ENCODE assay signal across 8 cellular contexts in the genomic region with DNA sequence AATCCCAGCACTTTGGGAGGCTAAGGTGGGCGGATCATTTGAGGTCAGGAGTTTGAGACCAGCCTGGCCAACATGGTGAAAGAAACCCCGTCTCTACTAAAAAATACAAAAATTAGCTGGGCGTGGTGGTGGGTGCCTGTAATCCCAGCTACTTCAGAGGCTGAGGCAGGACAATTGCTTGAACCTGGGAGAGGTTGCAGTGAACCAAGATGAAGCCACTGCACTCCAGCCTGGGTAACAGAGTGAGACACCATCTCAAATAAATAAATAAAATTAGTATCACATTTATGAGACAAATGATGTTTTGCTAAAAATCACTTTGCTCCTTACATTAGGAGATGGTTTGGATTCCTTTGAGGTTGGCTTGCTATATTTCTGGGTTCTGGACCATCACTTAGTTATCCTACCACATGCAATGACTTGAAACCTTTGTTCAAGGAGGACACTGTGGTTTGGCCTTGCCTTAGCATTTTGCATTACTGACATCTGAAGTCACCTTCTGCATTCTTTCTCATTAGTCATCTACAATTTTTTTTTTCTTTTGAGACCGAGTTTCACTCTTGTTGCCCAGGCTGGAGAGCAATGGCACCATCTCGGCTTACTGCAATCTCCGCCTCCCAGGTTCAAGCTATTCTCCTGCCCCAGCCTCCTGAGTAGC.
DNase-seq lines count a peak whose midpoint lies in the region; ATAC-seq and TF ChIP-seq lines count a peak whose summit lies in the region.
"Not testable (repeated sequence)": the region's sequence is repeated elsewhere in the genome, so short reads cannot be mapped to it uniquely, and the experiment has no call there.

No MANE protein-coding gene starts in this region.

- DNase-seq in AG08395 (ENCODE audit: low spot score): peak; percentile 81
- peak; percentile 92 for DNase-seq in GM23248
- DNase-seq in LHCN-M2 (ENCODE audit: low read depth): peak; percentile 75
- not testable (repeated sequence) for DNase-seq in breast epithelium (ENCODE audit: low spot score in 2 of 2)
- DNase-seq in fibroblast of mammary gland (ENCODE audit: low read depth): peak; percentile 82
- DNase-seq in kidney tubule cell (ENCODE audit: low spot score): peak; percentile 96
- DNase-seq in stromal cell of bone marrow (ENCODE audit: low read depth): peak; percentile 25

- not testable (repeated sequence) for H3K9me2 ChIP-seq in GM23248 (ENCODE audit: insufficient read depth)

- H3K9me3 ChIP-seq in GM23248 (ENCODE audit: low read depth); breast epithelium: not testable (repeated sequence)

- peak overlapping the region; percentile 69 for H3K27ac ChIP-seq in GM23248
- H3K27ac ChIP-seq in breast epithelium: peak overlapping the region; percentile 16 to 42

- 71 to 73% methylated on average over 6 of the region's 6 CpGs for WGBS in GM23248 (ENCODE audit: low coverage in 1 of 2, low lambda C conversion rate in 2 of 2, missing lambda C conversion rate in 2 of 2), 2 experiments

- H3F3A ChIP-seq in GM23248 (ENCODE audit: insufficient read depth): peaks cover 18% of the 10 kb centered on the region

- H3K79me2 ChIP-seq in GM23248 (ENCODE audit: insufficient read depth): not testable (repeated sequence)

- intact Hi-C loops in breast epithelium (cut with DNase I; ENCODE audit: low total_unique reads): not testable (repeated sequence)

- not testable (repeated sequence) for ATAC-seq in SK-N-SH treated with all-trans-retinoic acid at 6 μM for 48 hours

- peak overlapping the region; percentile 49 for H3K4me2 ChIP-seq in GM23248 (ENCODE audit: unreplicated experiment)

- not testable (repeated sequence) for TF ChIP-seq CTCF in breast epithelium (IDR thresholded peaks at IDR 0.05); fibroblast of mammary gland (conservative IDR thresholded peaks at IDR 0.05; ENCODE audit: control insufficient read depth, insufficient read depth, low read depth, low read length)

- H3K4me1 ChIP-seq in GM23248 (ENCODE audit: insufficient read depth): peaks cover 30% of the 10 kb centered on the region
- not testable (repeated sequence) for H3K4me1 ChIP-seq in breast epithelium

- TF ChIP-seq POLR2A in breast epithelium (IDR thresholded peaks at IDR 0.05): not testable (repeated sequence)

- not testable (repeated sequence) for H3K9ac ChIP-seq in GM23248

- not testable (repeated sequence) for H3K4me3 ChIP-seq in GM23248; breast epithelium; fibroblast of mammary gland (ENCODE audit: control insufficient read depth, low read depth, low read length)

- not testable (repeated sequence) for H4K20me1 ChIP-seq in GM23248 (ENCODE audit: insufficient read depth)

- not testable (repeated sequence) for H3K27me3 ChIP-seq in GM23248 (replicated peaks; ENCODE audit: insufficient read depth); breast epithelium

- in situ Hi-C loops in GM23248 (cut with MboI): not testable (repeated sequence)

- H2AFZ ChIP-seq in GM23248: not testable (repeated sequence)

- not testable (repeated sequence) for H3K36me3 ChIP-seq in GM23248 (ENCODE audit: low read depth); breast epithelium

TF ChIP-seq in SK-N-SH treated with all-trans-retinoic acid at 6 μM for 48 hours, 23 proteins besides CTCF, POLR2A, EP300 and RAD21:
- peak; percentile 63 for TF ChIP-seq ISL1 (CRISPR knock-in tag; IDR thresholded peaks at IDR 0.05)
